In the genomic region with DNA sequence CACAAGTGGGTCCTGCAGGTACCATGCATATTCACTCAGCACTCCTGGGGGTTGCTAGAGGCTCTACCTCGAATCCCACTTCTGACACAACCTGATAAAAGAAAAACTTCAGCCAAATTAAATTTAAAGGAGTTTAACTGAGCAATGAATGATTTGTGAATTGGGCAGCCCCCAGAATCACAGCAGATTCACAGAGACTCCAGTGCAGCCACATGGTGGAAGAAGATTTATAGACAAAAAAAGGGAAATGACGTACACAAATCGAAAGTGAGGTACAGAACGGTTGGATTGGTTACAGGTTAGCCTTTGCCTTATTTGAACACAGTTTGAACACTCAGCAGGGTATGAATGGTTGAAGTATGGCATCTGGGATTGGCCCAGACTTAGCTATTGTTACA, we compare ENCODE assay signal across 8 cellular contexts. TPM values are rescaled to one million over a fixed set of nuclear protein-coding genes. Genes with fewer than 3 reads are reported as not detected.
DNase-seq lines count a peak whose midpoint lies in the region; ATAC-seq and TF ChIP-seq lines count a peak whose summit lies in the region.
"Not testable (repeated sequence)": the region's sequence is repeated elsewhere in the genome, so short reads cannot be mapped to it uniquely, and the experiment has no call there.
"Had no signal": no experiment of that assay in that cellular context is flagged by ENCODE, and none has a peak within 500 bp of the region (broad histone marks: within the 10 kb centered on the region; RNA-seq: fewer than 3 reads in every experiment).

No MANE protein-coding gene starts in this region.

- intact Hi-C loops in activated CD8-positive, alpha-beta T cell treated with anti-CD3 and anti-CD28 coated beads for 36 hours (cut with micrococcal nuclease): not testable (repeated sequence)

- H3K4me1 Mint-ChIP-seq in activated CD8-positive, alpha-beta T cell treated with anti-CD3 and anti-CD28 coated beads for 36 hours (ENCODE audit: low read depth); activated naive CD8-positive, alpha-beta T cell treated with anti-CD3 and anti-CD28 coated beads for 36 hours: not testable (repeated sequence)
- H3K4me1 Mint-ChIP-seq in naive B cell: peaks cover 0 to 13% (median 4%) of the 10 kb centered on the region in 3 donors

- not testable (repeated sequence) for H3K9me3 Mint-ChIP-seq in activated CD8-positive, alpha-beta T cell treated with anti-CD3 and anti-CD28 coated beads for 36 hours; activated naive CD8-positive, alpha-beta T cell treated with anti-CD3 and anti-CD28 coated beads for 36 hours; naive B cell

- H3K36me3 ChIP-seq in DOHH2 (ENCODE audit: control insufficient read depth, low read length): not testable (repeated sequence)

- not testable (repeated sequence) for H3K36me3 Mint-ChIP-seq in activated CD8-positive, alpha-beta T cell treated with anti-CD3 and anti-CD28 coated beads for 36 hours (ENCODE audit: low read depth); activated naive CD8-positive, alpha-beta T cell treated with anti-CD3 and anti-CD28 coated beads for 36 hours; naive B cell

- POLR2A ChIA-PET in activated CD8-positive, alpha-beta T cell treated with anti-CD3 and anti-CD28 coated beads for 36 hours (lab: Charles Lee): interaction anchor here (1.4 kb wide), 1 partner anchor 10 kb away, joined by 3 read pairs; no protein-coding TSS in a partner anchor

- H4K20me1 ChIP-seq in DOHH2 (ENCODE audit: control insufficient read depth, insufficient read depth, low read depth, low read length): not testable (repeated sequence)

- TF ChIP-seq CTCF in DOHH2 (IDR thresholded peaks at IDR 0.05; ENCODE audit: low read depth, low read length, poor library complexity, severe bottlenecking); activated CD8-positive, alpha-beta T cell treated with anti-CD3 and anti-CD28 coated beads for 36 hours (IDR thresholded peaks at IDR 0.05): not testable (repeated sequence)

- CTCF ChIA-PET in activated CD8-positive, alpha-beta T cell treated with anti-CD3 and anti-CD28 coated beads for 36 hours (lab: Charles Lee): interaction anchor here (0.9 to 5.8 kb wide), 4 partner anchors 9 to 122 kb away, joined by 4 to 51 read pairs (median 10); no protein-coding TSS in a partner anchor

- not testable (repeated sequence) for H3F3A ChIP-seq in DOHH2 (ENCODE audit: control insufficient read depth, insufficient read depth)

- H3K27me3 ChIP-seq in DOHH2 (ENCODE audit: control insufficient read depth, low read length): not testable (repeated sequence)

- DNase-seq in MV-4-11 (lab: John Stamatoyannopoulos, UW) (peak; percentile 55), RPMI8226 (peak; percentile 38), naive B cell (peak; percentile 50)
- DNase-seq in activated CD8-positive, alpha-beta T cell treated with anti-CD3 and anti-CD28 coated beads for 36 hours; activated naive CD8-positive, alpha-beta T cell treated with anti-CD3 and anti-CD28 coated beads for 36 hours; epithelial cell of prostate (ENCODE audit: low read depth, low spot score): not testable (repeated sequence)

- H3K79me2 ChIP-seq in DOHH2 (ENCODE audit: control insufficient read depth, low read length): not testable (repeated sequence)

- not testable (repeated sequence) for H3K27ac ChIP-seq in DOHH2 (ENCODE audit: low read depth, low read length)
- H3K27ac ChIP-seq in epithelial cell of prostate: peak overlapping the region; percentile 63

- H3K4me1 ChIP-seq in DOHH2 (ENCODE audit: control insufficient read depth, low read length): peaks cover 10% of the 10 kb centered on the region

- peak; percentile 82 for ATAC-seq in activated CD8-positive, alpha-beta T cell treated with anti-CD3 and anti-CD28 coated beads for 36 hours
- ATAC-seq in naive B cell (ENCODE audit: low read depth in 2 of 2): peak; percentile 84 to 88

- not testable (repeated sequence) for H3K27me3 Mint-ChIP-seq in activated CD8-positive, alpha-beta T cell treated with anti-CD3 and anti-CD28 coated beads for 36 hours; activated naive CD8-positive, alpha-beta T cell treated with anti-CD3 and anti-CD28 coated beads for 36 hours
- peaks cover 6 to 12% (median 9%) of the 10 kb centered on the region in 3 donors for H3K27me3 Mint-ChIP-seq in naive B cell

- H3K9me3 ChIP-seq in DOHH2 (ENCODE audit: control insufficient read depth, insufficient read depth, low read length): not testable (repeated sequence)

- not testable (repeated sequence) for H3K9me2 ChIP-seq in DOHH2 (replicated peaks; ENCODE audit: control insufficient read depth, low read length)

- peak overlapping the region; percentile 63 for H3K4me3 Mint-ChIP-seq in activated CD8-positive, alpha-beta T cell treated with anti-CD3 and anti-CD28 coated beads for 36 hours
- peak overlapping the region; percentile 53 for H3K4me3 Mint-ChIP-seq in activated naive CD8-positive, alpha-beta T cell treated with anti-CD3 and anti-CD28 coated beads for 36 hours
- H3K4me3 Mint-ChIP-seq in naive B cell: peak overlapping the region in 3 of 8 donors; percentile 31 to 36 (median 34)

- peak overlapping the region; percentile 0; the same call in 1 of the 2 replicates for H3K4me2 ChIP-seq in DOHH2 (ENCODE audit: low read length)

- not testable (repeated sequence) for H3K4me3 ChIP-seq in DOHH2 (ENCODE audit: low read length)

- peak overlapping the region; percentile 32 for H3K27ac Mint-ChIP-seq in activated CD8-positive, alpha-beta T cell treated with anti-CD3 and anti-CD28 coated beads for 36 hours
- peak overlapping the region; percentile 65 for H3K27ac Mint-ChIP-seq in activated naive CD8-positive, alpha-beta T cell treated with anti-CD3 and anti-CD28 coated beads for 36 hours
- H3K27ac Mint-ChIP-seq in naive B cell: peak overlapping the region in 3 of 6 donors; percentile 6 to 83 (median 72)

RNA-seq across cellular contexts. Expression of a gene that starts 12.0 kb away (rescaled TPM):
- total RNA-seq in activated CD8-positive, alpha-beta T cell treated with anti-CD3 and anti-CD28 coated beads for 36 hours: 10 to 100 TPM; 67.8 to 68.3 TPM
- total RNA-seq in activated naive CD8-positive, alpha-beta T cell treated with anti-CD3 and anti-CD28 coated beads for 36 hours: 10 to 100 TPM; 75.0 to 82.4 TPM
- 100 to 1,000 TPM in 5 of 6 donors, 10 to 100 TPM in 1; 98.2 to 211 (median 121) TPM for polyA plus RNA-seq in naive B cell (ENCODE audit: low read depth in 6 of 6)

RNA-seq across cellular contexts. Expression of a gene that starts 18.0 kb away (rescaled TPM):
- 10 to 100 TPM; 22.2 to 23.5 TPM for total RNA-seq in activated CD8-positive, alpha-beta T cell treated with anti-CD3 and anti-CD28 coated beads for 36 hours
- total RNA-seq in activated naive CD8-positive, alpha-beta T cell treated with anti-CD3 and anti-CD28 coated beads for 36 hours: 10 to 100 TPM; 24.4 to 26.1 TPM
- 10 to 100 TPM in 4 of 6 donors, 1 to 10 TPM in 2; 8.7 to 20.1 (median 13.1) TPM for polyA plus RNA-seq in naive B cell (ENCODE audit: low read depth in 6 of 6)

RNA-seq across cellular contexts. Expression of a gene that starts 19.0 kb away (rescaled TPM):
- total RNA-seq in activated CD8-positive, alpha-beta T cell treated with anti-CD3 and anti-CD28 coated beads for 36 hours: 100 to 1,000 TPM; 375 to 376 TPM
- total RNA-seq in activated naive CD8-positive, alpha-beta T cell treated with anti-CD3 and anti-CD28 coated beads for 36 hours: 100 to 1,000 TPM; 294 to 304 TPM
- 100 to 1,000 TPM; 190 to 350 (median 220) TPM for polyA plus RNA-seq in naive B cell (ENCODE audit: low read depth in 6 of 6)

RNA-seq across cellular contexts. Expression of a gene that starts 28.6 kb away (rescaled TPM):
- total RNA-seq in activated CD8-positive, alpha-beta T cell treated with anti-CD3 and anti-CD28 coated beads for 36 hours: 1 to 10 TPM; 3.4 to 3.5 TPM
- total RNA-seq in activated naive CD8-positive, alpha-beta T cell treated with anti-CD3 and anti-CD28 coated beads for 36 hours: 1 to 10 TPM; 1.1 to 1.2 TPM
- polyA plus RNA-seq in naive B cell (ENCODE audit: low read depth in 6 of 6): not detected
- polyA plus RNA-seq: IgD-negative memory B cell had no signal

RNA-seq across cellular contexts. Expression of a gene that starts 38.6 kb away (rescaled TPM):
- total RNA-seq in activated CD8-positive, alpha-beta T cell treated with anti-CD3 and anti-CD28 coated beads for 36 hours: 100 to 1,000 TPM; 349 to 350 TPM
- 100 to 1,000 TPM; 342 to 350 TPM for total RNA-seq in activated naive CD8-positive, alpha-beta T cell treated with anti-CD3 and anti-CD28 coated beads for 36 hours
- polyA plus RNA-seq in naive B cell (ENCODE audit: low read depth in 6 of 6): 100 to 1,000 TPM; 412 to 563 (median 456) TPM
